17 cellular contexts compared by ENCODE assay signal in genomic region chr15:56971571-56971970, GRCh38.
"Had no signal": no experiment of that assay in that cellular context is flagged by ENCODE, and none has a peak within 500 bp of the region (broad histone marks: within the 10 kb centered on the region; RNA-seq: fewer than 3 reads in every experiment).

No MANE protein-coding gene starts in this region.

- H3K4me3 ChIP-seq: psoas muscle, sigmoid colon, upper lobe of left lung had no signal

- H3K27me3 ChIP-seq: foreskin keratinocyte, sigmoid colon, upper lobe of left lung had no signal

- H3K27ac Mint-ChIP-seq: activated CD4-positive, alpha-beta memory T cell treated with anti-CD3 and anti-CD28 coated beads for 36 hours had no signal

- H3K36me3 ChIP-seq: sigmoid colon, upper lobe of left lung had no signal

- DNase-seq: activated CD4-positive, alpha-beta memory T cell treated with anti-CD3 and anti-CD28 coated beads for 36 hours; activated CD4-positive, CD25-positive, alpha-beta regulatory T cell treated with anti-CD3 and anti-CD28 coated beads, Interleukin-2, amount 50 U/mL, for 72 hours; activated CD8-positive, alpha-beta memory T cell treated with anti-CD3 and anti-CD28 coated beads, Interleukin-2, amount 50 U/mL, for 4 hours; central memory CD4-positive, alpha-beta T cell; foreskin keratinocyte; immature natural killer cell; left colon; mammary epithelial cell; natural killer cell; nucleus accumbens; psoas muscle; sigmoid colon; stimulated activated CD4-positive, alpha-beta T cell treated with anti-CD3 and anti-CD28 coated beads, Interleukin-4, amount 100 ng/mL, for 1 hour; stimulated activated CD8-positive, alpha-beta memory T cell treated with anti-CD3 and anti-CD28 coated beads, Interleukin-4, amount 100 ng/mL, for 48 hours; stimulated activated naive CD8-positive, alpha-beta T cell treated with anti-CD3 and anti-CD28 coated beads, Interleukin-15, Interleukin-2, amounts not matched to agents 100 U/mL and 50 U/mL, for 24 hours; T-helper 2 cell; upper lobe of left lung had no signal

- H3K36me3 Mint-ChIP-seq: immature natural killer cell, natural killer cell had no signal

- H3K9me3 ChIP-seq: psoas muscle, sigmoid colon, upper lobe of left lung had no signal

- H3K27ac ChIP-seq: foreskin keratinocyte, psoas muscle, sigmoid colon, upper lobe of left lung had no signal

- H3K4me3 Mint-ChIP-seq: activated CD4-positive, alpha-beta memory T cell treated with anti-CD3 and anti-CD28 coated beads for 36 hours; immature natural killer cell; natural killer cell had no signal

- H3K9me3 Mint-ChIP-seq: activated CD4-positive, alpha-beta memory T cell treated with anti-CD3 and anti-CD28 coated beads for 36 hours; immature natural killer cell; natural killer cell had no signal

- ATAC-seq: foreskin keratinocyte; left colon; natural killer cell; psoas muscle; stimulated activated naive CD8-positive, alpha-beta T cell treated with anti-CD3 and anti-CD28 coated beads, Interleukin-15, Interleukin-2, amounts not matched to agents 100 U/mL and 50 U/mL, for 24 hours had no signal

- H3K27me3 Mint-ChIP-seq: activated CD4-positive, alpha-beta memory T cell treated with anti-CD3 and anti-CD28 coated beads for 36 hours had no signal
